ENCODE assay signal across 17 cellular contexts in the genomic region with DNA sequence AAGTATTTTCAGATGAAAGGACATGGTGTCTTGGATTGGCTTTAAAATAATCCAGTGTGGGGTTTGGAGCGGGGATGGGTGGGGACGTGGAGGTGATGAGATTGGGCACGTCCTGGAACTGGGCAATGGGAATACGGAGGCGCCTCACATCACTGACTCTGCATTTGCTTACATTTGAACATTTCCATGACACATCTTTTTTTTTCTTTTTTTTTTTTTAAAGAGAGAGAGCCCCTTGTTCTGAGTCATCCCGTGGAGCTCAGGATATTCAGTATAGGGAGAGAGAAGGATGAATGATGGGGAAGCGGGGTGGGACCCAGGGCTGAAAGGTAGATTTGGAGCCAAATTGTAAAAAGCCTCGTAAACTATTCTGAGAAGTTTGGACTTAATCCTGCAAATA.
DNase-seq lines count a peak whose midpoint lies in the region; FAIRE-seq and TF ChIP-seq lines count a peak whose summit lies in the region.
"Had no signal": no experiment of that assay in that cellular context is flagged by ENCODE, and none has a peak within 500 bp of the region (broad histone marks: within the 10 kb centered on the region; RNA-seq: fewer than 3 reads in every experiment).

No MANE protein-coding gene starts in this region.

- intact Hi-C loops in adrenal gland (cut with DNase I), result no loop called here
- intact Hi-C loops in kidney (cut with DNase I), result no loop called here

- H3K4me1 Mint-ChIP-seq in osteocyte (ENCODE audit: unreplicated experiment) (peaks cover 5% of the 10 kb centered on the region), neural progenitor cell (peaks cover 22% of the 10 kb centered on the region)
- H3K4me1 Mint-ChIP-seq: B cell; naive thymus-derived CD4-positive, alpha-beta T cell had no signal

- in situ Hi-C loops in Caki2 (cut with HindIII; ENCODE audit: low pct_unique_long_range_greater_than_20kb, low sequenced_read_pairs), result no loop called here
- in situ Hi-C loops in ACHN (cut with HindIII; ENCODE audit: low pct_ligation_motif_present, low pct_unique_long_range_greater_than_20kb, low sequenced_read_pairs), result no loop called here

- DNase-seq in Caki2 (ENCODE audit: low read depth) (peak; percentile 41), adrenal gland (no peak), kidney (no peak), suprapubic skin (ENCODE audit: low spot score in 2 of 2) (no peak), osteocyte (ENCODE audit: extremely low spot score, unreplicated experiment) (no peak), ACHN (no peak), NCI-H2029 (lab: John Stamatoyannopoulos, UW) (no peak), neural progenitor cell (ENCODE audit: low spot score) (no peak)
- DNase-seq: activated effector memory CD4-positive, alpha-beta T cell treated with anti-CD3 and anti-CD28 coated beads, Interleukin-2, amount 50 U/mL, for 16 hours; DND-41; effector memory CD8-positive, alpha-beta T cell; naive thymus-derived CD4-positive, alpha-beta T cell; NCI-H1092; NCI-H446 treated with DMSO at 0.1 percent for 48 hours; stimulated activated naive CD4-positive, alpha-beta T cell had no signal

- H3K36me3 Mint-ChIP-seq in osteocyte (ENCODE audit: unreplicated experiment) (no peaks in the 10 kb centered on the region), neural progenitor cell (no peaks in the 10 kb centered on the region)

- H3K4me3 Mint-ChIP-seq in osteocyte (ENCODE audit: unreplicated experiment), result no peak overlapping the region
- no peak overlapping the region for H3K4me3 Mint-ChIP-seq in neural progenitor cell
- H3K4me3 Mint-ChIP-seq: B cell; brain; effector memory CD8-positive, alpha-beta T cell; naive thymus-derived CD4-positive, alpha-beta T cell had no signal

- H3K4me1 ChIP-seq in adrenal gland (replicated peaks in 1 of 2), result peaks cover 0 to 17% of the 10 kb centered on the region in 2 donors
- H3K4me1 ChIP-seq in kidney (ENCODE audit: control insufficient read depth in 1 of 2, insufficient read depth in 1 of 2, low read depth in 1 of 2, low read length in 2 of 2), result peaks cover 44 to 57% of the 10 kb centered on the region in 2 donors
- peaks cover 38% of the 10 kb centered on the region for H3K4me1 ChIP-seq in suprapubic skin
- H3K4me1 ChIP-seq in neural progenitor cell, result peaks cover 20% of the 10 kb centered on the region

- no peak for FAIRE-seq in kidney (lab: Jason Lieb, UNC)

- no peaks in the 10 kb centered on the region for H3K79me2 ChIP-seq in neural progenitor cell (ENCODE audit: low read depth)

- H4K20me1 ChIP-seq in neural progenitor cell (ENCODE audit: low read depth), result no peaks in the 10 kb centered on the region

- H3K9ac ChIP-seq in kidney (ENCODE audit: low read length in 2 of 2) (no peak overlapping the region), neural progenitor cell (no peak overlapping the region)

- no peak overlapping the region for H3K27ac Mint-ChIP-seq in osteocyte (ENCODE audit: unreplicated experiment)
- H3K27ac Mint-ChIP-seq in neural progenitor cell, result no peak overlapping the region
- H3K27ac Mint-ChIP-seq: B cell; naive thymus-derived CD4-positive, alpha-beta T cell had no signal

- H3F3A ChIP-seq in neural progenitor cell (ENCODE audit: low read depth), result peaks cover 11% of the 10 kb centered on the region

- no peaks in the 10 kb centered on the region for H3K9me3 ChIP-seq in adrenal gland (replicated peaks in 1 of 3)
- H3K9me3 ChIP-seq in kidney (ENCODE audit: control insufficient read depth in 1 of 2, low read length in 2 of 2), result peaks cover 0 to 4% of the 10 kb centered on the region in 2 donors
- H3K9me3 ChIP-seq in suprapubic skin, result no peaks in the 10 kb centered on the region
- no peaks in the 10 kb centered on the region for H3K9me3 ChIP-seq in neural progenitor cell (ENCODE audit: low read depth)

- H3K27ac ChIP-seq in adrenal gland (peak overlapping the region in 4 of 5 donors; percentile 28 to 87 (median 72)), kidney (ENCODE audit: low read depth in 2 of 2, low read length in 2 of 2) (peak overlapping the region; percentile 64 to 91), suprapubic skin (peak overlapping the region; percentile 93), neural progenitor cell (no peak overlapping the region)

- H3K4me3 ChIP-seq in adrenal gland (no peak overlapping the region), kidney (ENCODE audit: low read length in 2 of 2) (no peak overlapping the region), suprapubic skin (no peak overlapping the region), neural progenitor cell (no peak overlapping the region)

- H3K9me3 Mint-ChIP-seq in osteocyte (ENCODE audit: unreplicated experiment) (peaks cover 5% of the 10 kb centered on the region), neural progenitor cell (no peaks in the 10 kb centered on the region)

- H3K36me3 ChIP-seq in adrenal gland (replicated peaks in 1 of 2) (no peaks in the 10 kb centered on the region), kidney (ENCODE audit: control insufficient read depth in 1 of 2, insufficient read depth in 2 of 2, low read length in 2 of 2) (no peaks in the 10 kb centered on the region), suprapubic skin (no peaks in the 10 kb centered on the region), neural progenitor cell (no peaks in the 10 kb centered on the region)

- TF ChIP-seq CTCF in adrenal gland (IDR thresholded peaks at IDR 0.05), result no peak
- TF ChIP-seq CTCF in kidney (IDR thresholded peaks at IDR 0.05; ENCODE audit: borderline replicate concordance, extremely low read depth, insufficient read depth), result no peak
- TF ChIP-seq CTCF in suprapubic skin (IDR thresholded peaks at IDR 0.05), result no peak
- TF ChIP-seq CTCF in osteocyte (IDR thresholded peaks at IDR 0.05), result no peak
- TF ChIP-seq CTCF in neural progenitor cell (IDR thresholded peaks at IDR 0.05), result no peak

- H3K27me3 Mint-ChIP-seq in osteocyte (ENCODE audit: unreplicated experiment) (no peaks in the 10 kb centered on the region), neural progenitor cell (ENCODE audit: insufficient read depth, low read depth) (peaks cover 4% of the 10 kb centered on the region)
- H3K27me3 Mint-ChIP-seq: B cell had no signal

- H2AFZ ChIP-seq in neural progenitor cell (replicated peaks), result no peak overlapping the region

- H3K4me2 ChIP-seq in neural progenitor cell, result no peak overlapping the region

- TF ChIP-seq EP300 in suprapubic skin (IDR thresholded peaks at IDR 0.05), result no peak

- WGBS in adrenal gland, 4 donors, result 73 to 82% (median 79%) methylated on average over 8 of the region's 8 CpGs
- WGBS in suprapubic skin, result 55% methylated on average over 8 of the region's 8 CpGs

- H3K27me3 ChIP-seq in adrenal gland (no peaks in the 10 kb centered on the region), suprapubic skin (no peaks in the 10 kb centered on the region), neural progenitor cell (no peaks in the 10 kb centered on the region)

- TF ChIP-seq POLR2A in adrenal gland (IDR thresholded peaks at IDR 0.05) (no peak), suprapubic skin (IDR thresholded peaks at IDR 0.05) (no peak)
